ENCODE assay signal across 8 cellular contexts in genomic region chr15:75640483-75641175, GRCh38. TPM values are rescaled to one million over a fixed set of nuclear protein-coding genes. Genes with fewer than 3 reads are reported as not detected.
DNase-seq lines count a peak whose midpoint lies in the region; ATAC-seq, FAIRE-seq and TF ChIP-seq lines count a peak whose summit lies in the region.

No MANE protein-coding gene starts in this region.

- H3K27me3 Mint-ChIP-seq in T-helper 17 cell = no peaks in the 10 kb centered on the region

- peak overlapping the region; percentile 52 for H3K4me3 ChIP-seq in bronchial epithelial cell (ENCODE audit: low read depth, low read length)

- H3K36me3 ChIP-seq in bronchial epithelial cell (ENCODE audit: control insufficient read depth, insufficient read depth, low read length) = no peaks in the 10 kb centered on the region

- peaks cover 40% of the 10 kb centered on the region for H3K4me1 Mint-ChIP-seq in T-helper 17 cell

- no peaks in the 10 kb centered on the region for H3K9me3 ChIP-seq in T-helper 17 cell (ENCODE audit: control insufficient read depth, low read length, poor library complexity, severe bottlenecking)

- DNase-seq in NCI-H128 (lab: John Stamatoyannopoulos, UW; ENCODE audit: unreplicated experiment) = peak; percentile 32
- peak in 2 of 3 donors; percentile 23 to 33 for DNase-seq in T-helper 17 cell
- peak; percentile 63 for DNase-seq in bronchial epithelial cell (ENCODE audit: low read depth)
- peak in 2 of 3 experiments; percentile 26 to 43 for DNase-seq in stimulated activated CD4-positive, alpha-beta T cell treated with anti-CD3 and anti-CD28 coated beads, TNF-alpha, amount 100 ng/mL, for 4 hours (ENCODE audit: low read depth in 3 of 3)
- DNase-seq in COLO829 (ENCODE audit: low spot score) = no peak

- peak overlapping the region; percentile 90 for H3K27ac Mint-ChIP-seq in T-helper 17 cell

- peak; percentile 32 for ATAC-seq in GM18498 (IDR thresholded peaks at IDR 0.05; ENCODE audit: unreplicated experiment)
- peak; percentile 36 for ATAC-seq in HG02759 (IDR thresholded peaks at IDR 0.05; ENCODE audit: unreplicated experiment)
- peak; percentile 53 for ATAC-seq in T-helper 17 cell

- no peaks in the 10 kb centered on the region for H3K36me3 Mint-ChIP-seq in T-helper 17 cell (ENCODE audit: low read depth)

- TF ChIP-seq CTCF in bronchial epithelial cell (IDR thresholded peaks at IDR 0.05; ENCODE audit: insufficient read depth, low read length, severe bottlenecking) = peak; percentile 24

- peak overlapping the region; percentile 94 for H3K4me3 Mint-ChIP-seq in T-helper 17 cell

- FAIRE-seq in bronchial epithelial cell (lab: Jason Lieb, UNC) = no peak

- H3K27me3 ChIP-seq in bronchial epithelial cell (ENCODE audit: control insufficient read depth, insufficient read depth, low read length) (no peaks in the 10 kb centered on the region), layer of hippocampus (ENCODE audit: control insufficient read depth, insufficient read depth, low read length) (no peaks in the 10 kb centered on the region)

- peak overlapping the region; percentile 94 for H3K27ac ChIP-seq in layer of hippocampus (ENCODE audit: low read depth, low read length)

RNA-seq across cellular contexts. Expression of gene IMP3, which starts 0.6 kb away (rescaled TPM):
- total RNA-seq in T-helper 17 cell (10 to 100 TPM; 30.1 to 35.5 TPM), bronchial epithelial cell (95.0 and 215 TPM in 2 replicates)

RNA-seq across cellular contexts. Expression of gene SNX33, which starts 7.1 kb away (rescaled TPM):
- total RNA-seq in T-helper 17 cell (1 to 10 TPM; 1.7 to 1.8 TPM), bronchial epithelial cell (15.0 and 19.8 TPM in 2 replicates)

RNA-seq across cellular contexts. Expression of gene SNUPN, which starts 15.1 kb away (rescaled TPM):
- total RNA-seq in T-helper 17 cell (10 to 100 TPM; 14.5 to 15.0 TPM), bronchial epithelial cell (16.1 and 18.8 TPM in 2 replicates)
